ENCODE assay signal across 8 cellular contexts in the genomic region with DNA sequence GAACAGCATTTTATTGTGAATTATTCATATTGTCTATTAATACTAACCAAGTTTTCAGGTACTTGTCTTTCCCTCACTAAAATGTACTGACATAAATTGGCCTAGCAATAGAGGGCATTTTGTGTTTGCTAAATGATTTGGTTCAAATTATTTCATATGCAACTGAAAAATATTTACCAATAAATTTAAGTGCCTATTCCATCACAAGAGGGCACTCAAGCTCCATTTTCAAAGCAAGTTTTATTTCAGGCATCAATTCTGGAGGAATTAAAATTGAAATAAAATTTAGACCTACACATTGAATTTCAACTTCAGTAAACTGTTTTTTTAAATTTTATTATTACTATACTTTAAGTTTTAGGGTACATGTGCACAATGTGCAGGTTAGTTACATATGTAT.
DNase-seq lines count a peak whose midpoint lies in the region; ATAC-seq and TF ChIP-seq lines count a peak whose summit lies in the region.

No MANE protein-coding gene starts in this region.

- H3K36me3 ChIP-seq in parathyroid adenoma (ENCODE audit: control insufficient read depth, insufficient read depth, low read length) = no peaks in the 10 kb centered on the region

- H3K4me1 ChIP-seq in parathyroid adenoma = no peaks in the 10 kb centered on the region

- H3K9me3 Mint-ChIP-seq in stimulated activated effector memory CD8-positive, alpha-beta T cell treated with anti-CD3 and anti-CD28 coated beads, Interleukin-12 subunit alpha, Interleukin-12 subunit beta, amount 100 ng/mL, for 72 hours = no peaks in the 10 kb centered on the region

- no peak overlapping the region for H3K27ac ChIP-seq in parathyroid adenoma

- no peaks in the 10 kb centered on the region for H3K79me2 ChIP-seq in parathyroid adenoma

- ATAC-seq in stimulated activated effector memory CD8-positive, alpha-beta T cell treated with anti-CD3 and anti-CD28 coated beads, Interleukin-12 subunit alpha, Interleukin-12 subunit beta, amount 100 ng/mL, for 72 hours = no peak
- ATAC-seq in HG03571 (IDR thresholded peaks at IDR 0.05; ENCODE audit: unreplicated experiment) = no peak

- no peak overlapping the region for H2AFZ ChIP-seq in parathyroid adenoma

- no peak overlapping the region for H3K4me3 ChIP-seq in parathyroid adenoma (ENCODE audit: low read depth, low read length)

- H3K4me1 Mint-ChIP-seq in stimulated activated effector memory CD8-positive, alpha-beta T cell treated with anti-CD3 and anti-CD28 coated beads, Interleukin-12 subunit alpha, Interleukin-12 subunit beta, amount 100 ng/mL, for 72 hours = no peaks in the 10 kb centered on the region

- H3K4me2 ChIP-seq in parathyroid adenoma (ENCODE audit: low read length) = no peak overlapping the region

- peak; percentile 35 for TF ChIP-seq CTCF in parathyroid adenoma (IDR thresholded peaks at IDR 0.05)

- H3K9me3 ChIP-seq in parathyroid adenoma (ENCODE audit: control insufficient read depth, low read length) = no peaks in the 10 kb centered on the region

- H3K27me3 ChIP-seq in parathyroid adenoma (ENCODE audit: control insufficient read depth, insufficient read depth, low read length) = no peaks in the 10 kb centered on the region

- no peaks in the 10 kb centered on the region for H3K36me3 Mint-ChIP-seq in stimulated activated effector memory CD8-positive, alpha-beta T cell treated with anti-CD3 and anti-CD28 coated beads, Interleukin-12 subunit alpha, Interleukin-12 subunit beta, amount 100 ng/mL, for 72 hours

- DNase-seq in DMS 273 (lab: John Stamatoyannopoulos, UW; ENCODE audit: unreplicated experiment) = peak; percentile 61
- DNase-seq in DMS 273 treated with DMSO at 0.1 percent for 48 hours (lab: John Stamatoyannopoulos, UW) = no peak
- DNase-seq in NCI-H1694 (lab: John Stamatoyannopoulos, UW) = peak; percentile 35
- peak; percentile 59 for DNase-seq in dedifferentiated amniotic fluid mesenchymal stem cell (ENCODE audit: extremely low spot score)
- no peak for DNase-seq in activated CD4-positive, alpha-beta T cell treated with anti-CD3 and anti-CD28 coated beads, Interleukin-2, amount 50 U/mL, for 4 hours
- DNase-seq in stimulated activated effector memory CD8-positive, alpha-beta T cell treated with anti-CD3 and anti-CD28 coated beads, Interleukin-12 subunit alpha, Interleukin-12 subunit beta, amount 100 ng/mL, for 72 hours (ENCODE audit: low spot score in 2 of 2) = no peak

- no peak overlapping the region for H3K27ac Mint-ChIP-seq in stimulated activated effector memory CD8-positive, alpha-beta T cell treated with anti-CD3 and anti-CD28 coated beads, Interleukin-12 subunit alpha, Interleukin-12 subunit beta, amount 100 ng/mL, for 72 hours

- H3K4me3 Mint-ChIP-seq in stimulated activated effector memory CD8-positive, alpha-beta T cell treated with anti-CD3 and anti-CD28 coated beads, Interleukin-12 subunit alpha, Interleukin-12 subunit beta, amount 100 ng/mL, for 72 hours = no peak overlapping the region

- H3K9ac ChIP-seq in parathyroid adenoma = no peak overlapping the region

Comparison
In these comparisons a context has a peak if more than half of its experiments do, and no peak if none do; other contexts are left out.
1. DNase-seq: peak in DMS 273 (single experiment), NCI-H1694 (single experiment) and dedifferentiated amniotic fluid mesenchymal stem cell (single experiment); none in DMS 273 treated with DMSO at 0.1 percent for 48 hours (single experiment), activated CD4-positive, alpha-beta T cell treated with anti-CD3 and anti-CD28 coated beads, Interleukin-2, amount 50 U/mL, for 4 hours (0 of 2) and stimulated activated effector memory CD8-positive, alpha-beta T cell treated with anti-CD3 and anti-CD28 coated beads, Interleukin-12 subunit alpha, Interleukin-12 subunit beta, amount 100 ng/mL, for 72 hours (0 of 2).